8 cellular contexts compared by ENCODE assay signal in the genomic region with DNA sequence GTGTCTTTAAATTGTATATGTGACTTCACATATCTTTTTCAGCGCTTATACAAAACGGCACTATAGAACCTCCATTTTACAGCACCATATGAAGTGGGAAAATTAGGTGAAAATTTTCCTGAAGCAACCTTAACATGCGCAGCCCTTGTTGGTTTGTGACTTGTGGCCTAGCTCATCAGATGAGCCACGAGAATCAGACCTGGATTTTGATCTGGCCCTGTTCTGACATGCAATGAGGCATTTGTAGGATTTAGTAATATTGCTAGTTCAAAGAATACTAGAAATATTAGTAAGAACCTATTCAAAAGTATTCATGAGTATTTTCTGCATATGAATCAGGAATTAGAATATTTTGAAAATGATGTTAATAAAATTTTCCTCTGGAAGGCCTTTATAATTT. TPM values are rescaled to one million over a fixed set of nuclear protein-coding genes. Genes with fewer than 3 reads are reported as not detected.
DNase-seq lines count a peak whose midpoint lies in the region; ATAC-seq, FAIRE-seq and TF ChIP-seq lines count a peak whose summit lies in the region.

No MANE protein-coding gene starts in this region.

- no peak overlapping the region for H3K27ac Mint-ChIP-seq in GM23338

- H4K20me1 ChIP-seq in GM23338 (replicated peaks; ENCODE audit: insufficient read depth) (peaks cover 26% of the 10 kb centered on the region), endothelial cell of umbilical vein (replicated peaks; ENCODE audit: control insufficient read depth, extremely low read depth, insufficient read depth, low read length) (no peaks in the 10 kb centered on the region)

- peaks cover 62% of the 10 kb centered on the region for H3K27me3 ChIP-seq in GM23338 (ENCODE audit: insufficient read depth)
- H3K27me3 ChIP-seq in endothelial cell of umbilical vein (ENCODE audit: control insufficient read depth in 2 of 2, insufficient read depth in 2 of 2, low read length in 2 of 2) = no peaks in the 10 kb centered on the region
- H3K27me3 ChIP-seq in gastrocnemius medialis = no peaks in the 10 kb centered on the region

- POLR2A ChIA-PET in endothelial cell of umbilical vein (lab: Charles Lee) = no interaction called here

- peak overlapping the region; percentile 98 for H3K9ac ChIP-seq in endothelial cell of umbilical vein (replicated peaks; ENCODE audit: extremely low read depth, insufficient read depth, low read length)

- peaks cover 12% of the 10 kb centered on the region for H3F3A ChIP-seq in GM23338 (replicated peaks; ENCODE audit: low read depth)

- no peaks in the 10 kb centered on the region for H3K9me2 ChIP-seq in GM23338 (ENCODE audit: insufficient read depth)

- peak overlapping the region; percentile 97; the same call in 1 of the 2 replicates for H3K4me2 ChIP-seq in GM23338
- peak overlapping the region; percentile 95 for H3K4me2 ChIP-seq in endothelial cell of umbilical vein (ENCODE audit: insufficient read depth, low read length)

- dilution Hi-C loops in endothelial cell of umbilical vein (cut with MboI; ENCODE audit: extremely low pct_ligation_motif_present, low sequenced_read_pairs) = no loop called here

- intact Hi-C loops in endothelial cell of umbilical vein (cut with micrococcal nuclease) = loop anchor here (5.0 kb wide), 1 partner anchor 377 kb away; no protein-coding TSS in a partner anchor
- intact Hi-C loops in gastrocnemius medialis (cut with DNase I; ENCODE audit: low total_unique reads) = loop anchor here (5.0 kb wide), 1 partner anchor 1722 kb away; no protein-coding TSS in a partner anchor

- in situ Hi-C loops in gastrocnemius medialis (cut with MboI; ENCODE audit: low sequenced_read_pairs in 4 of 4) = loop anchor here in 2 of 4 donors (25.0 kb wide), 2 partner anchors 333 to 358 kb away; a partner anchor contains a TSS

- H3K36me3 ChIP-seq in GM23338 (ENCODE audit: insufficient read depth) (peaks cover 14% of the 10 kb centered on the region), endothelial cell of umbilical vein (ENCODE audit: control insufficient read depth in 2 of 2, extremely low read depth in 1 of 2, insufficient read depth in 2 of 2, low read length in 2 of 2) (peaks cover 3 to 5% of the 10 kb centered on the region in 2 experiments), gastrocnemius medialis (peaks cover 0 to 19% of the 10 kb centered on the region in 2 donors)

- CTCF ChIA-PET in endothelial cell of umbilical vein (lab: Charles Lee) = interaction anchor here (1.4 to 11.0 kb wide), 2 partner anchors 16 to 68 kb away, joined by 3 to 159 read pairs; no protein-coding TSS in a partner anchor

- BruUV-seq in endothelial cell of umbilical vein (replicated peaks; lab: Mats Ljungman, UMichigan) = no TSS peak

- H3K27ac ChIP-seq in GM23338 (ENCODE audit: low read depth) (no peak overlapping the region), endothelial cell of umbilical vein (ENCODE audit: insufficient read depth, low read depth, low read length) (peak overlapping the region; percentile 98), gastrocnemius medialis (peak overlapping the region; percentile 96 to 99 (median 98))

- H3K9me1 ChIP-seq in endothelial cell of umbilical vein (replicated peaks; ENCODE audit: control insufficient read depth, extremely low read depth, insufficient read depth, low read length) = no peaks in the 10 kb centered on the region

- H3K4me1 ChIP-seq in GM23338 (ENCODE audit: insufficient read depth) (peaks cover 47% of the 10 kb centered on the region), endothelial cell of umbilical vein (ENCODE audit: control insufficient read depth, extremely low read depth, insufficient read depth, low read length) (peaks cover 45% of the 10 kb centered on the region), gastrocnemius medialis (peaks cover 54 to 66% of the 10 kb centered on the region in 2 donors)

- peaks cover 20% of the 10 kb centered on the region for H3K27me3 Mint-ChIP-seq in GM23338 (ENCODE audit: insufficient read depth, low read depth, poor library complexity)

- H3K79me2 ChIP-seq in GM23338 (replicated peaks; ENCODE audit: insufficient read depth) = peaks cover 34% of the 10 kb centered on the region
- H3K79me2 ChIP-seq in endothelial cell of umbilical vein (ENCODE audit: control insufficient read depth, insufficient read depth, low read length) = peaks cover 72% of the 10 kb centered on the region

- peak overlapping the region; percentile 98 for H3K4me3 ChIP-seq in GM23338
- peak overlapping the region; percentile 67 to 99 (median 95) for H3K4me3 ChIP-seq in endothelial cell of umbilical vein (replicated peaks in 1 of 3; ENCODE audit: insufficient read depth in 1 of 3, low read depth in 1 of 3, low read length in 3 of 3)
- H3K4me3 ChIP-seq in gastrocnemius medialis = peak overlapping the region in 3 of 4 donors; percentile 72 to 99 (median 93)

- no peak for DNase-seq in GM23338 (ENCODE audit: low spot score)
- DNase-seq in OCI-M1 (lab: John Stamatoyannopoulos, UW) = peak; percentile 42
- DNase-seq in endothelial cell of umbilical vein (ENCODE audit: low read depth, low spot score) = peak; percentile 15
- no peak for DNase-seq in gastrocnemius medialis
- no peak for DNase-seq in germinal center (ENCODE audit: low spot score)
- DNase-seq in NCI-H82 treated with DMSO at 0.1 percent for 48 hours (lab: John Stamatoyannopoulos, UW; ENCODE audit: unreplicated experiment) = no peak

- TF ChIP-seq CTCF in GM23338 (conservative IDR thresholded peaks at IDR 0.05; ENCODE audit: low read depth in 2 of 2) (no peak), endothelial cell of umbilical vein (IDR thresholded peaks at IDR 0.05; ENCODE audit: extremely low read depth in 1 of 2, insufficient read depth in 1 of 2, low read depth in 1 of 2, low read length in 2 of 2) (no peak), gastrocnemius medialis (IDR thresholded peaks at IDR 0.05 in 4 of 5, conservative IDR thresholded peaks at IDR 0.05 in 1 of 5) (no peak)

- no peaks in the 10 kb centered on the region for H3K9me3 ChIP-seq in endothelial cell of umbilical vein (replicated peaks; ENCODE audit: control insufficient read depth, insufficient read depth, low read length)
- H3K9me3 ChIP-seq in gastrocnemius medialis = no peaks in the 10 kb centered on the region

- H3K4me1 Mint-ChIP-seq in GM23338 = peaks cover 51% of the 10 kb centered on the region

- ATAC-seq in GM23338 (no peak), gastrocnemius medialis (no peak), HG03108 (IDR thresholded peaks at IDR 0.05; ENCODE audit: unreplicated experiment) (no peak), GM21367 (IDR thresholded peaks at IDR 0.05; ENCODE audit: unreplicated experiment) (no peak)

- H3K36me3 Mint-ChIP-seq in GM23338 (ENCODE audit: low read depth) = peaks cover 46% of the 10 kb centered on the region

- no peaks in the 10 kb centered on the region for H3K9me3 Mint-ChIP-seq in GM23338

- no peak overlapping the region for H3K4me3 Mint-ChIP-seq in GM23338

- H2AFZ ChIP-seq in GM23338 (no peak overlapping the region), endothelial cell of umbilical vein (ENCODE audit: low read depth, low read length) (no peak overlapping the region)

- no peak for TF ChIP-seq POLR2A in endothelial cell of umbilical vein (IDR thresholded peaks at IDR 0.05; ENCODE audit: low read depth, low read length)
- TF ChIP-seq POLR2A in gastrocnemius medialis (IDR thresholded peaks at IDR 0.05) = no peak

- no peak for FAIRE-seq in endothelial cell of umbilical vein (lab: Jason Lieb, UNC)

TF ChIP-seq in GM23338, 12 proteins besides CTCF, POLR2A, EP300 and RAD21:
- TF ChIP-seq ZNF114 (CRISPR knock-in tag; IDR thresholded peaks at IDR 0.05) = no peak
TF ChIP-seq in GM23338: peak in this region for 0.

TF ChIP-seq in endothelial cell of umbilical vein, 7 proteins besides CTCF, POLR2A, EP300 and RAD21:
- TF ChIP-seq MYC (IDR thresholded peaks at IDR 0.05; ENCODE audit: low read depth, low read length) (no peak), JUN (IDR thresholded peaks at IDR 0.05; ENCODE audit: borderline replicate concordance, insufficient read depth, insufficient read length, low read depth) (no peak), FOS (IDR thresholded peaks at IDR 0.05; ENCODE audit: borderline replicate concordance, insufficient read depth, low read length) (no peak), EZH2 (IDR thresholded peaks at IDR 0.05; ENCODE audit: borderline replicate concordance, low read depth, low read length, severe bottlenecking) (no peak), GATA2 (IDR thresholded peaks at IDR 0.05; ENCODE audit: insufficient read depth, insufficient read length, low read depth, low read length) (no peak)
- TF ChIP-seq, protein P1, sequence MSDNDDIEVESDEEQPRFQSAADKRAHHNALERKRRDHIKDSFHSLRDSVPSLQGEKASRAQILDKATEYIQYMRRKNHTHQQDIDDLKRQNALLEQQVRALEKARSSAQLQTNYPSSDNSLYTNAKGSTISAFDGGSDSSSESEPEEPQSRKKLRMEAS (IDR thresholded peaks at IDR 0.05; ENCODE audit: insufficient read depth, insufficient read length) = no peak

RNA-seq across cellular contexts. Expression of a gene that starts 2.9 kb away (rescaled TPM):
- 27.9 and 30.6 TPM in 2 replicates for total RNA-seq in GM23338 (2014; rRNA removed; shearing (Covaris generic))
- polyA plus RNA-seq in GM23338 (2016; fragmentation: Nextera tagmentation; extraction: Ambion mirVana) = 9.3 and 9.5 TPM in 2 replicates
- total RNA-seq in endothelial cell of umbilical vein = 32.0 and 40.8 TPM in 2 replicates
- 10.4 and 12.7 TPM in 2 replicates for polyA plus RNA-seq in endothelial cell of umbilical vein
- 10.3 and 13.1 TPM in 2 replicates for polyA plus RNA-seq in endothelial cell of umbilical vein (2011; cell fraction: cytosol; rRNA removed)
- 16.6 and 24.8 TPM in 2 replicates for polyA plus RNA-seq in endothelial cell of umbilical vein (2011; cell fraction: nucleus; rRNA removed)
- polyA plus RNA-seq in endothelial cell of umbilical vein (2012) = 13.5 and 14.5 TPM in 2 replicates
- 11.5 and 16.7 TPM in 2 replicates for polyA minus RNA-seq in endothelial cell of umbilical vein
- polyA minus RNA-seq in endothelial cell of umbilical vein (2011; cell fraction: cytosol; rRNA and poly(A)+ RNA removed) = 26.1 TPM
- 29.4 and 36.6 TPM in 2 replicates for polyA minus RNA-seq in endothelial cell of umbilical vein (2011; cell fraction: nucleus; rRNA and poly(A)+ RNA removed)
- total RNA-seq in gastrocnemius medialis = 10 to 100 TPM; 43.6 to 76.4 (median 56.6) TPM

RNA-seq across cellular contexts. Expression of a gene that starts 24.1 kb away (rescaled TPM):
- 15.3 and 18.7 TPM in 2 replicates for total RNA-seq in GM23338 (2014; rRNA removed; shearing (Covaris generic))
- polyA plus RNA-seq in GM23338 (2016; fragmentation: Nextera tagmentation; extraction: Ambion mirVana) (12.1 and 14.3 TPM in 2 replicates), endothelial cell of umbilical vein (0.35 and 0.70 TPM in 2 replicates)
- total RNA-seq in endothelial cell of umbilical vein (0.37 and 0.40 TPM in 2 replicates), gastrocnemius medialis (not detected)
- 0.30 and 0.61 TPM in 2 replicates for polyA plus RNA-seq in endothelial cell of umbilical vein (2011; cell fraction: cytosol; rRNA removed)
- 1.3 and 1.7 TPM in 2 replicates for polyA plus RNA-seq in endothelial cell of umbilical vein (2011; cell fraction: nucleus; rRNA removed)
- 0.37 and 0.40 TPM in 2 replicates for polyA plus RNA-seq in endothelial cell of umbilical vein (2012)
- polyA minus RNA-seq in endothelial cell of umbilical vein = 0.93 and 3.3 TPM in 2 replicates
- not detected for polyA minus RNA-seq in endothelial cell of umbilical vein (2011; cell fraction: cytosol; rRNA and poly(A)+ RNA removed)
- 0.58 TPM in 1 of 2 replicates, not detected in the other for polyA minus RNA-seq in endothelial cell of umbilical vein (2011; cell fraction: nucleus; rRNA and poly(A)+ RNA removed)

Comparison
In these comparisons a context has a peak if more than half of its experiments do, and no peak if none do; other contexts are left out.
1. DNase-seq: peak in OCI-M1 (single experiment) and endothelial cell of umbilical vein (single experiment); none in GM23338 (single experiment), gastrocnemius medialis (0 of 2), germinal center (single experiment) and NCI-H82 treated with DMSO at 0.1 percent for 48 hours (single experiment).
2. RNA of a gene that starts 24.1 kb away (total RNA-seq): 15.3 to 18.7 TPM in GM23338; 0.37 to 0.40 TPM in endothelial cell of umbilical vein and not detected in gastrocnemius medialis; every median in the first group is over 10 times any median in the second.
3. Peak in every context shown above with its lines, with median percentiles within 50 percentile points of each other: H3K4me3 ChIP-seq.